ENCODE assay signal across 8 cellular contexts in the genomic region with DNA sequence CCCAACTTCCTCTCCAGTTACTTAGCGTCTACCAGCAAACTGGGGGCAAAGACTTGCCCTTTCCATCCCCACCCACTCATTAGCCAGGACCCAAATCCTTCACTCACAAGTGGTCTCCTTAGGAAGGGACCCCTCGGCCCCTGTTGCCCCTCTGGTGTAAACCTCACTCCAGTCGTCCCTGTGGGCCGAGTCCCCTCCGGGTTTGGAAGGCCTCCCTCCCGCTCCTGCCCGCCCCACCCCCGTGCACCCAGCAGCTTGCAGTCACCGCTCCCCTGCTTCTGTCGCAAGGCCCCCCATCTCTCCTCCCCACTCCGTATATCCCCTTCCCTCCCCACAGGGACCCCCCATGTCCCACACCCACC. TPM values are rescaled to one million over a fixed set of nuclear protein-coding genes. Genes with fewer than 3 reads are reported as not detected.
DNase-seq lines count a peak whose midpoint lies in the region; ATAC-seq and TF ChIP-seq lines count a peak whose summit lies in the region.

No MANE protein-coding gene starts in this region.

- in situ Hi-C loops in mammary epithelial cell (cut with MboI; ENCODE audit: low sequenced_read_pairs in 2 of 2) = loop anchor here in 1 of 2 donors (10.0 kb wide), 2 partner anchors 66 to 256 kb away; partner anchors contain the start of gene TMEM51
- in situ Hi-C loops in ACHN (cut with HindIII; ENCODE audit: low pct_ligation_motif_present, low pct_unique_long_range_greater_than_20kb, low sequenced_read_pairs) = no loop called here

- no peak overlapping the region for H2AFZ ChIP-seq in ACC112 (ENCODE audit: low read length, unreplicated experiment)
- peak overlapping the region; percentile 46 for H2AFZ ChIP-seq in mammary epithelial cell (ENCODE audit: low read depth, low read length)

- H3K9ac ChIP-seq in HUES6 (ENCODE audit: low read length) = peak overlapping the region; percentile 57
- peak overlapping the region; percentile 85 for H3K9ac ChIP-seq in mammary epithelial cell (ENCODE audit: insufficient read depth, low read length)
- peak overlapping the region; percentile 89 for H3K9ac ChIP-seq in mucosa of stomach (ENCODE audit: low read length)

- 10% methylated on average over 2 of the region's 11 CpGs for WGBS in mammary epithelial cell (ENCODE audit: low coverage, missing lambda C conversion rate)

- peaks cover 43% of the 10 kb centered on the region for H3K4me1 ChIP-seq in ACC112 (ENCODE audit: control insufficient read depth, insufficient read depth, low read length, unreplicated experiment)
- peaks cover 31% of the 10 kb centered on the region; the same call in 1 of the 2 replicates for H3K4me1 ChIP-seq in HUES6 (ENCODE audit: control insufficient read depth, insufficient read depth, low read length)
- H3K4me1 ChIP-seq in mammary epithelial cell (ENCODE audit: insufficient read depth, low read length) = peaks cover 23% of the 10 kb centered on the region
- H3K4me1 ChIP-seq in mucosa of stomach (ENCODE audit: control insufficient read depth, insufficient read depth, low read length) = peaks cover 47% of the 10 kb centered on the region

- intact Hi-C loops in mammary epithelial cell (cut with micrococcal nuclease) = loop anchor here (2.0 kb wide), 1 partner anchor 58 kb away; no protein-coding TSS in a partner anchor

- no peaks in the 10 kb centered on the region for H3K9me3 ChIP-seq in HUES6 (ENCODE audit: control insufficient read depth, insufficient read depth, low read depth, low read length)
- no peaks in the 10 kb centered on the region for H3K9me3 ChIP-seq in mammary epithelial cell (replicated peaks; ENCODE audit: insufficient read depth, low read length)
- no peaks in the 10 kb centered on the region for H3K9me3 ChIP-seq in mucosa of stomach (ENCODE audit: control insufficient read depth, low read length)

- no peak overlapping the region for H3K27ac ChIP-seq in ACC112 (ENCODE audit: low read depth, low read length)
- no peak overlapping the region for H3K27ac ChIP-seq in HUES6 (ENCODE audit: low read depth, low read length)
- peak overlapping the region; percentile 71 for H3K27ac ChIP-seq in mammary epithelial cell (ENCODE audit: insufficient read depth, low read depth, low read length)

- H3K4me3 ChIP-seq in ACC112 (ENCODE audit: low read depth, low read length) (peak overlapping the region; percentile 94), HUES6 (ENCODE audit: low read depth, low read length) (peak overlapping the region; percentile 70), mammary epithelial cell (replicated peaks in 1 of 3; ENCODE audit: insufficient read depth in 1 of 3, low read depth in 2 of 3, low read length in 3 of 3) (peak overlapping the region; percentile 89 to 92 (median 90)), mucosa of stomach (ENCODE audit: low read length) (peak overlapping the region; percentile 77)

- TF ChIP-seq CTCF in mammary epithelial cell (conservative IDR thresholded peaks at IDR 0.05 in 1 of 2, IDR thresholded peaks at IDR 0.05 in 1 of 2; ENCODE audit: extremely low read depth in 1 of 2, insufficient read depth in 1 of 2, low read depth in 1 of 2, low read length in 2 of 2) = no peak

- DNase-seq in mammary epithelial cell (no peak), AG08396 (ENCODE audit: low spot score) (no peak), ACHN (no peak), DMS153 treated with DMSO at 0.1 percent for 48 hours (lab: John Stamatoyannopoulos, UW; ENCODE audit: unreplicated experiment) (no peak)

- H3K4me2 ChIP-seq in mammary epithelial cell (ENCODE audit: insufficient read depth, low read depth, low read length) = peak overlapping the region; percentile 80

- H4K20me1 ChIP-seq in mammary epithelial cell (ENCODE audit: insufficient read depth, low read length) = no peaks in the 10 kb centered on the region

- CTCF ChIA-PET in mammary epithelial cell (lab: Charles Lee; ENCODE audit: low non-redundant PET) = no interaction called here

- no peaks in the 10 kb centered on the region for H3K27me3 ChIP-seq in ACC112 (ENCODE audit: insufficient read depth, low read length)
- H3K27me3 ChIP-seq in HUES6 (ENCODE audit: control insufficient read depth, insufficient read depth, low read length) = peaks cover 35% of the 10 kb centered on the region
- no peaks in the 10 kb centered on the region for H3K27me3 ChIP-seq in mammary epithelial cell (ENCODE audit: insufficient read depth, low read length)
- H3K27me3 ChIP-seq in mucosa of stomach (ENCODE audit: control insufficient read depth, insufficient read depth, low read length) = no peaks in the 10 kb centered on the region

- 0 out of 2 replicates have a peak, but pooled peaks cover 5% of the 10 kb centered on the region for H3K36me3 ChIP-seq in ACC112 (ENCODE audit: insufficient read depth, low read length)
- no peaks in the 10 kb centered on the region for H3K36me3 ChIP-seq in HUES6 (ENCODE audit: control insufficient read depth, insufficient read depth, low read length)
- no peaks in the 10 kb centered on the region for H3K36me3 ChIP-seq in mammary epithelial cell (ENCODE audit: insufficient read depth, low read length)
- peaks cover 6% of the 10 kb centered on the region for H3K36me3 ChIP-seq in mucosa of stomach (ENCODE audit: control insufficient read depth, insufficient read depth, low read length)

- dilution Hi-C loops in mammary epithelial cell (cut with HindIII; ENCODE audit: low sequenced_read_pairs) = no loop called here

- H3K79me2 ChIP-seq in ACC112 (ENCODE audit: control insufficient read depth, insufficient read depth, low read length, unreplicated experiment) (peaks cover 57% of the 10 kb centered on the region), mammary epithelial cell (ENCODE audit: insufficient read depth, low read length) (peaks cover 61% of the 10 kb centered on the region)

- no peak for ATAC-seq in HG03378 (IDR thresholded peaks at IDR 0.05; ENCODE audit: unreplicated experiment)

- BruUV-seq in mammary epithelial cell (replicated peaks; lab: Mats Ljungman, UMichigan) = no TSS peak

RNA-seq across cellular contexts. Expression of gene EFHD2, which starts 1.2 kb away (rescaled TPM):
- 10 to 100 TPM; 17.8 to 56.2 TPM for total RNA-seq in mammary epithelial cell
- polyA plus RNA-seq in mammary epithelial cell = 61.9 TPM
- 17.1 TPM for polyA minus RNA-seq in mammary epithelial cell

RNA-seq across cellular contexts. Expression of gene CTRC, which starts 27.4 kb away (rescaled TPM):
- total RNA-seq in mammary epithelial cell = not detected
- not detected for polyA plus RNA-seq in mammary epithelial cell
- polyA minus RNA-seq in mammary epithelial cell = not detected

RNA-seq across cellular contexts. Expression of gene CELA2A, which starts 45.7 kb away (rescaled TPM):
- total RNA-seq in mammary epithelial cell = not detected
- polyA plus RNA-seq in mammary epithelial cell = not detected
- polyA minus RNA-seq in mammary epithelial cell = not detected
